In genomic region chr11:2316169-2316962, GRCh38 we compare ENCODE assay signal across 23 cellular contexts. TPM values are rescaled to one million over a fixed set of nuclear protein-coding genes. Genes with fewer than 3 reads are reported as not detected.
A peak's percentile ranks its signal among the peaks of the same experiment; 100 is the strongest.
DNase-seq lines count a peak whose midpoint lies in the region; ATAC-seq and TF ChIP-seq lines count a peak whose summit lies in the region.
"Had no signal": no experiment of that assay in that cellular context is flagged by ENCODE, and none has a peak within 500 bp of the region (broad histone marks: within the 10 kb centered on the region; RNA-seq: fewer than 3 reads in every experiment).

No MANE protein-coding gene starts in this region.

- H3K23ac ChIP-seq in neuronal stem cell (ENCODE audit: low read depth, low read length, poor library complexity), result peak overlapping the region; percentile 73

- no peak overlapping the region for H2BK120ac ChIP-seq in neuronal stem cell (ENCODE audit: low read depth, low read length)

- H3K14ac ChIP-seq in neuronal stem cell (ENCODE audit: low read length), result peak overlapping the region; percentile 71

- H3K4me3 ChIP-seq in heart right ventricle (no peak overlapping the region), neuronal stem cell (ENCODE audit: low read length in 2 of 2) (no peak overlapping the region), uterus (no peak overlapping the region)
- H3K4me3 ChIP-seq: adrenal gland, MG63, smooth muscle cell had no signal

- TF ChIP-seq POLR2A in uterus (IDR thresholded peaks at IDR 0.05), result no peak

- H3K4me1 ChIP-seq in heart right ventricle (peaks cover 13 to 46% (median 31%) of the 10 kb centered on the region in 9 donors), neuronal stem cell (ENCODE audit: control insufficient read depth in 2 of 2, insufficient read depth in 1 of 2, low read depth in 1 of 2, low read length in 2 of 2) (peaks cover 0 to 7% of the 10 kb centered on the region in 2 donors), uterus (peaks cover 13 to 26% of the 10 kb centered on the region in 2 donors)

- peak overlapping the region; percentile 86 for H2AK5ac ChIP-seq in neuronal stem cell (ENCODE audit: low read depth, low read length)

- no peak overlapping the region for H4K91ac ChIP-seq in neuronal stem cell (ENCODE audit: low read depth, low read length, poor library complexity)

- H3K79me1 ChIP-seq in neuronal stem cell (ENCODE audit: low read depth, low read length), result peaks cover 2% of the 10 kb centered on the region

- DNase-seq in cardiac septum (ENCODE audit: low spot score) (peak; percentile 62), Right ventricle myocardium inferior (ENCODE audit: missing footprints) (no peak), heart right ventricle (no peak), neuronal stem cell (ENCODE audit: low spot score) (no peak), uterus (peak in 1 of 2 donors; percentile 20), NOMO-1 treated with dmso at 0.1 percent for 144 hours (lab: John Stamatoyannopoulos, UW; ENCODE audit: unreplicated experiment) (no peak), NCI-H69 (lab: John Stamatoyannopoulos, UW) (no peak), AG08396 (ENCODE audit: low spot score) (no peak)
- DNase-seq: activated CD4-positive, alpha-beta T cell treated with anti-CD3 and anti-CD28 coated beads, Interleukin-2, amount 50 U/mL, for 1 hour; activated gamma-delta T cell; MG63; NCI-H146; NCI-H2171 treated with DMSO at 0.1 percent for 48 hours; NCI-H774; SHP77 treated with DMSO at 0.1 percent for 48 hours; stimulated activated CD4-positive, alpha-beta T cell treated with anti-CD3 and anti-CD28 coated beads, Interleukin-4, amount 100 ng/mL, for 1 hour; T-helper 1 cell had no signal

- H3K9ac ChIP-seq in neuronal stem cell (ENCODE audit: low read depth, low read length, poor library complexity), result no peak overlapping the region

- peak overlapping the region; percentile 58 for H2BK12ac ChIP-seq in neuronal stem cell (ENCODE audit: low read length)

- ATAC-seq in Right ventricle myocardium inferior, result no peak
- ATAC-seq in heart right ventricle, result peak in 1 of 8 donors; percentile 1

- peak overlapping the region; percentile 65 for H4K8ac ChIP-seq in neuronal stem cell (ENCODE audit: low read depth, low read length)

- H3K27ac ChIP-seq in heart right ventricle, result peak overlapping the region in 6 of 10 donors; percentile 83 to 90 (median 88)
- no peak overlapping the region for H3K27ac ChIP-seq in neuronal stem cell (replicated peaks; ENCODE audit: low read length)
- H3K27ac ChIP-seq in uterus, result peak overlapping the region; percentile 86 to 96
- H3K27ac ChIP-seq: adrenal gland, VCaP had no signal

- H3K27me3 ChIP-seq in heart right ventricle, result no peaks in the 10 kb centered on the region
- peaks cover 0 to 7% (median 0%) of the 10 kb centered on the region in 3 experiments for H3K27me3 ChIP-seq in neuronal stem cell (ENCODE audit: control insufficient read depth in 3 of 3, insufficient read depth in 3 of 3, low read depth in 1 of 3, low read length in 3 of 3)
- H3K27me3 ChIP-seq in uterus, result no peaks in the 10 kb centered on the region
- H3K27me3 ChIP-seq: adrenal gland, MG63 had no signal

- H3K4me2 ChIP-seq in neuronal stem cell (ENCODE audit: insufficient read depth, low read length, poor library complexity, severe bottlenecking), result no peak overlapping the region
- H3K4me2 ChIP-seq: smooth muscle cell had no signal

- peak overlapping the region; percentile 23 for H3K4ac ChIP-seq in neuronal stem cell (ENCODE audit: low read length)

- H3K9me3 ChIP-seq in heart right ventricle (peaks cover 0 to 12% (median 4%) of the 10 kb centered on the region in 11 donors), neuronal stem cell (replicated peaks in 1 of 2; ENCODE audit: control insufficient read depth in 2 of 2, insufficient read depth in 1 of 2, low read depth in 1 of 2, low read length in 2 of 2) (peaks cover 0 to 1% of the 10 kb centered on the region in 2 donors), uterus (no peaks in the 10 kb centered on the region)
- H3K9me3 ChIP-seq: adrenal gland, MG63 had no signal

- TF ChIP-seq CTCF in heart right ventricle (IDR thresholded peaks at IDR 0.05) (no peak), uterus (IDR thresholded peaks at IDR 0.05) (no peak)

- H2AFZ ChIP-seq in neuronal stem cell (ENCODE audit: low read length), result no peak overlapping the region

- WGBS in heart right ventricle, 2 donors, result 92 to 93% methylated on average over 22 to 23 of the region's 23 CpGs
- no CpG with 5 or more reads among the region's 23 CpGs for WGBS in neuronal stem cell (ENCODE audit: extremely low coverage in 2 of 2, insufficient read length in 2 of 2, insufficient replicate concordance in 1 of 2), 2 donors

- intact Hi-C loops in cardiac septum (cut with DNase I) (no loop called here), Right ventricle myocardium inferior (cut with DNase I) (no loop called here), heart right ventricle (cut with DNase I) (loop anchor here in 2 of 10 donors (5.0 kb wide), 2 partner anchors 56 to 61 kb away; partner anchors contain the start of gene CD81 (in 1 of the 2)), uterus (cut with DNase I; ENCODE audit: low total_unique reads) (no loop called here)

- peak overlapping the region; percentile 48 for H3K18ac ChIP-seq in neuronal stem cell (ENCODE audit: low read length)

- H2BK15ac ChIP-seq in neuronal stem cell (ENCODE audit: low read length), result peak overlapping the region; percentile 83

- H3K36me3 ChIP-seq in heart right ventricle (no peaks in the 10 kb centered on the region), neuronal stem cell (replicated peaks in 1 of 2; ENCODE audit: control insufficient read depth in 2 of 2, insufficient read depth in 2 of 2, low read length in 2 of 2) (no peaks in the 10 kb centered on the region), uterus (no peaks in the 10 kb centered on the region)
- H3K36me3 ChIP-seq: adrenal gland, MG63 had no signal

- H2BK5ac ChIP-seq in neuronal stem cell (ENCODE audit: low read length), result peak overlapping the region; percentile 39

RNA-seq across cellular contexts. Expression of gene TSPAN32, which starts 14.6 kb away (rescaled TPM):
- total RNA-seq in cardiac septum (26.2 TPM), Right ventricle myocardium inferior (15.0 TPM), heart right ventricle (10 to 100 TPM; 16.0 to 26.9 (median 23.3) TPM), uterus (1 to 10 TPM in 2 of 4 donors, not detected in 2; 2.5 to 3.3 TPM)
- 10 to 100 TPM in 1 of 2 donors, 1 to 10 TPM in 1; 2.3 to 47.5 TPM for polyA plus RNA-seq in heart right ventricle
- polyA plus RNA-seq in neuronal stem cell (2013, experiment 1 of 2), result not detected
- polyA plus RNA-seq in neuronal stem cell (2013, experiment 2 of 2), result 0.01 TPM
- total RNA-seq: A673, bronchial epithelial cell, smooth muscle cell had no signal
- polyA plus RNA-seq: smooth muscle cell had no signal

RNA-seq across cellular contexts. Expression of gene C11orf21, which starts 14.6 kb away (rescaled TPM):
- total RNA-seq in cardiac septum, result 23.2 TPM
- total RNA-seq in Right ventricle myocardium inferior, result 47.1 TPM
- 10 to 100 TPM; 15.1 to 56.2 (median 31.1) TPM for total RNA-seq in heart right ventricle
- polyA plus RNA-seq in heart right ventricle, result 10 to 100 TPM in 1 of 2 donors, 1 to 10 TPM in 1; 2.6 to 73.4 TPM
- not detected for polyA plus RNA-seq in neuronal stem cell (2013, experiment 1 of 2)
- polyA plus RNA-seq in neuronal stem cell (2013, experiment 2 of 2), result not detected
- 1 to 10 TPM in 2 of 4 donors, not detected in 2; 1.7 to 1.8 TPM for total RNA-seq in uterus
- total RNA-seq: A673, bronchial epithelial cell, smooth muscle cell had no signal
- polyA plus RNA-seq: smooth muscle cell had no signal

RNA-seq across cellular contexts. Expression of gene ASCL2, which starts 46.0 kb away (rescaled TPM):
- not detected for total RNA-seq in cardiac septum
- 0.24 TPM for total RNA-seq in Right ventricle myocardium inferior
- total RNA-seq in heart right ventricle, result 1 to 10 TPM in 1 of 10 donors, under 1 TPM in 5, not detected in 4; 0.15 to 2.7 (median 0.29) TPM
- polyA plus RNA-seq in heart right ventricle, result under 1 TPM; 0.16 to 0.22 TPM
- polyA plus RNA-seq in neuronal stem cell (2013, experiment 1 of 2), result 0.07 TPM
- 0.06 TPM for polyA plus RNA-seq in neuronal stem cell (2013, experiment 2 of 2)
- total RNA-seq in uterus, result 1 to 10 TPM in 3 of 4 donors, not detected in 1; 1.0 to 1.6 (median 1.5) TPM
- total RNA-seq: A673, OCI-LY7, smooth muscle cell had no signal
